Comparison of ENCODE assay signal across 1 cellular context in the genomic region with DNA sequence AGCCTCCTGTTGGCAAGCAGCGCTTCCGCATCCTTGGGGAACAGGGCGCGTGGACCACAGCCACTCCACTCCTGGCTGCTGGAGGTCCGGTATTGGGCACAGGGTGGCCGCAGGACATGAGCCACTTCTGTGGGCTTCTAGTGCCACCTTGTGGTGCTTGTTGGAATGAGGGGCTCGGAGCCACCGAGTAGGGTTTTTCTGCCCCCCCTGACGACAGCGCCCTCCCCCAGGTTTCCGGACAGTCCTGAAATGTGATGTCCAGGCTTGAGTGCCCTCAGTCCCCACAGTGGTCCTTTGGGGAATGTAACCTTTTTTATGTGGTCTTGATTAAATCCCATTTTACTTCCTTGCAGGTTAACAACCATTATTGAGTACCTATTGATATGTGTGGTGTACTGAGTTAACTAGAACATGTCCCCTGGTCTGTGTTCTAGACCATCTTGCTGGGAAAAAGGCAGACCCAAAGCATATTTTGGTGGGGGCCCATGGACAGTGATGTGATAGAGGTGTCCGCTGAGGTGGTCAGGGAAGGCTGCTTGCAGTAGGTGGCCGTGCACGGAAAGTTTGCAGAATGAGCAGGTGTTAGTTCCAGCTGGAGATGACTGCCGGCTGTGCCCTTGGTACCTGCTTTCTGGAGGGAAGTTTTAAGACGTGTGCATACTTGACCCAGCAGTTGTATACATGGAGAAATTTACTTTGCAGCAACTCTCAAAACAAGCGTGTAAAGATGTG.
A peak's percentile ranks its signal among the peaks of the same experiment; 100 is the strongest.
TF ChIP-seq lines count a peak whose summit lies in the region.

No MANE protein-coding gene starts in this region.

TF ChIP-seq in HepG2, 621 proteins besides CTCF, POLR2A, EP300 and RAD21 (continued from another document and continues in another):
- TF ChIP-seq, protein P1, sequence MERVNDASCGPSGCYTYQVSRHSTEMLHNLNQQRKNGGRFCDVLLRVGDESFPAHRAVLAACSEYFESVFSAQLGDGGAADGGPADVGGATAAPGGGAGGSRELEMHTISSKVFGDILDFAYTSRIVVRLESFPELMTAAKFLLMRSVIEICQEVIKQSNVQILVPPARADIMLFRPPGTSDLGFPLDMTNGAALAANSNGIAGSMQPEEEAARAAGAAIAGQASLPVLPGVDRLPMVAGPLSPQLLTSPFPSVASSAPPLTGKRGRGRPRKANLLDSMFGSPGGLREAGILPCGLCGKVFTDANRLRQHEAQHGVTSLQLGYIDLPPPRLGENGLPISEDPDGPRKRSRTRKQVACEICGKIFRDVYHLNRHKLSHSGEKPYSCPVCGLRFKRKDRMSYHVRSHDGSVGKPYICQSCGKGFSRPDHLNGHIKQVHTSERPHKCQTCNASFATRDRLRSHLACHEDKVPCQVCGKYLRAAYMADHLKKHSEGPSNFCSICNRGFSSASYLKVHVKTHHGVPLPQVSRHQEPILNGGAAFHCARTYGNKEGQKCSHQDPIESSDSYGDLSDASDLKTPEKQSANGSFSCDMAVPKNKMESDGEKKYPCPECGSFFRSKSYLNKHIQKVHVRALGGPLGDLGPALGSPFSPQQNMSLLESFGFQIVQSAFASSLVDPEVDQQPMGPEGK (CRISPR knock-in tag; IDR thresholded peaks at IDR 0.05), result peak; percentile 99
- TF ChIP-seq MYC (CRISPR knock-in tag; IDR thresholded peaks at IDR 0.05; ENCODE audit: borderline replicate concordance), result peak; percentile 18; the same call in 1 of the 2 replicates
- no peak for TF ChIP-seq ZEB1 (IDR thresholded peaks at IDR 0.05; ENCODE audit: insufficient replicate concordance, low read depth)
- TF ChIP-seq, protein P2, sequence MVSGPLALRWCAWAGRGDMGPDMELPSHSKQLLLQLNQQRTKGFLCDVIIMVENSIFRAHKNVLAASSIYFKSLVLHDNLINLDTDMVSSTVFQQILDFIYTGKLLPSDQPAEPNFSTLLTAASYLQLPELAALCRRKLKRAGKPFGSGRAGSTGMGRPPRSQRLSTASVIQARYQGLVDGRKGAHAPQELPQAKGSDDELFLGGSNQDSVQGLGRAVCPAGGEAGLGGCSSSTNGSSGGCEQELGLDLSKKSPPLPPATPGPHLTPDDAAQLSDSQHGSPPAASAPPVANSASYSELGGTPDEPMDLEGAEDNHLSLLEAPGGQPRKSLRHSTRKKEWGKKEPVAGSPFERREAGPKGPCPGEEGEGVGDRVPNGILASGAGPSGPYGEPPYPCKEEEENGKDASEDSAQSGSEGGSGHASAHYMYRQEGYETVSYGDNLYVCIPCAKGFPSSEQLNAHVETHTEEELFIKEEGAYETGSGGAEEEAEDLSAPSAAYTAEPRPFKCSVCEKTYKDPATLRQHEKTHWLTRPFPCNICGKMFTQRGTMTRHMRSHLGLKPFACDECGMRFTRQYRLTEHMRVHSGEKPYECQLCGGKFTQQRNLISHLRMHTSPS (CRISPR knock-in tag; IDR thresholded peaks at IDR 0.05; ENCODE audit: low read depth), result no peak
- TF ChIP-seq ZNF282 (IDR thresholded peaks at IDR 0.05; ENCODE audit: partially characterized antibody), result no peak
- TF ChIP-seq TBX2 (CRISPR knock-in tag; IDR thresholded peaks at IDR 0.05; ENCODE audit: borderline replicate concordance), result 0 out of 2 replicates have a peak, but pooled peaks have one; percentile 9
- TF ChIP-seq, protein P3, sequence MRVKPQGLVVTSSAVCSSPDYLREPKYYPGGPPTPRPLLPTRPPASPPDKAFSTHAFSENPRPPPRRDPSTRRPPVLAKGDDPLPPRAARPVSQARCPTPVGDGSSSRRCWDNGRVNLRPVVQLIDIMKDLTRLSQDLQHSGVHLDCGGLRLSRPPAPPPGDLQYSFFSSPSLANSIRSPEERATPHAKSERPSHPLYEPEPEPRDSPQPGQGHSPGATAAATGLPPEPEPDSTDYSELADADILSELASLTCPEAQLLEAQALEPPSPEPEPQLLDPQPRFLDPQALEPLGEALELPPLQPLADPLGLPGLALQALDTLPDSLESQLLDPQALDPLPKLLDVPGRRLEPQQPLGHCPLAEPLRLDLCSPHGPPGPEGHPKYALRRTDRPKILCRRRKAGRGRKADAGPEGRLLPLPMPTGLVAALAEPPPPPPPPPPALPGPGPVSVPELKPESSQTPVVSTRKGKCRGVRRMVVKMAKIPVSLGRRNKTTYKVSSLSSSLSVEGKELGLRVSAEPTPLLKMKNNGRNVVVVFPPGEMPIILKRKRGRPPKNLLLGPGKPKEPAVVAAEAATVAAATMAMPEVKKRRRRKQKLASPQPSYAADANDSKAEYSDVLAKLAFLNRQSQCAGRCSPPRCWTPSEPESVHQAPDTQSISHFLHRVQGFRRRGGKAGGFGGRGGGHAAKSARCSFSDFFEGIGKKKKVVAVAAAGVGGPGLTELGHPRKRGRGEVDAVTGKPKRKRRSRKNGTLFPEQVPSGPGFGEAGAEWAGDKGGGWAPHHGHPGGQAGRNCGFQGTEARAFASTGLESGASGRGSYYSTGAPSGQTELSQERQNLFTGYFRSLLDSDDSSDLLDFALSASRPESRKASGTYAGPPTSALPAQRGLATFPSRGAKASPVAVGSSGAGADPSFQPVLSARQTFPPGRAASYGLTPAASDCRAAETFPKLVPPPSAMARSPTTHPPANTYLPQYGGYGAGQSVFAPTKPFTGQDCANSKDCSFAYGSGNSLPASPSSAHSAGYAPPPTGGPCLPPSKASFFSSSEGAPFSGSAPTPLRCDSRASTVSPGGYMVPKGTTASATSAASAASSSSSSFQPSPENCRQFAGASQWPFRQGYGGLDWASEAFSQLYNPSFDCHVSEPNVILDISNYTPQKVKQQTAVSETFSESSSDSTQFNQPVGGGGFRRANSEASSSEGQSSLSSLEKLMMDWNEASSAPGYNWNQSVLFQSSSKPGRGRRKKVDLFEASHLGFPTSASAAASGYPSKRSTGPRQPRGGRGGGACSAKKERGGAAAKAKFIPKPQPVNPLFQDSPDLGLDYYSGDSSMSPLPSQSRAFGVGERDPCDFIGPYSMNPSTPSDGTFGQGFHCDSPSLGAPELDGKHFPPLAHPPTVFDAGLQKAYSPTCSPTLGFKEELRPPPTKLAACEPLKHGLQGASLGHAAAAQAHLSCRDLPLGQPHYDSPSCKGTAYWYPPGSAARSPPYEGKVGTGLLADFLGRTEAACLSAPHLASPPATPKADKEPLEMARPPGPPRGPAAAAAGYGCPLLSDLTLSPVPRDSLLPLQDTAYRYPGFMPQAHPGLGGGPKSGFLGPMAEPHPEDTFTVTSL (CRISPR knock-in tag; IDR thresholded peaks at IDR 0.05; ENCODE audit: borderline replicate concordance), result 0 out of 2 replicates have a peak, but pooled peaks have one; percentile 18
- TF ChIP-seq SPEN (CRISPR knock-in tag; IDR thresholded peaks at IDR 0.05; ENCODE audit: low read depth), result no peak
- 0 out of 2 replicates have a peak, but pooled peaks have one; percentile 22 for TF ChIP-seq ZNF614 (CRISPR knock-in tag; IDR thresholded peaks at IDR 0.05; ENCODE audit: borderline replicate concordance)
- TF ChIP-seq TEAD3 (CRISPR knock-in tag; optimal IDR thresholded peaks at IDR 0.05; ENCODE audit: borderline replicate concordance), result peak; percentile 94
- TF ChIP-seq SMARCC2 (IDR thresholded peaks at IDR 0.05), result no peak
- TF ChIP-seq DR1 (CRISPR knock-in tag; IDR thresholded peaks at IDR 0.05), result 0 out of 2 replicates have a peak, but pooled peaks have one; percentile 33
- TF ChIP-seq, protein P4, sequence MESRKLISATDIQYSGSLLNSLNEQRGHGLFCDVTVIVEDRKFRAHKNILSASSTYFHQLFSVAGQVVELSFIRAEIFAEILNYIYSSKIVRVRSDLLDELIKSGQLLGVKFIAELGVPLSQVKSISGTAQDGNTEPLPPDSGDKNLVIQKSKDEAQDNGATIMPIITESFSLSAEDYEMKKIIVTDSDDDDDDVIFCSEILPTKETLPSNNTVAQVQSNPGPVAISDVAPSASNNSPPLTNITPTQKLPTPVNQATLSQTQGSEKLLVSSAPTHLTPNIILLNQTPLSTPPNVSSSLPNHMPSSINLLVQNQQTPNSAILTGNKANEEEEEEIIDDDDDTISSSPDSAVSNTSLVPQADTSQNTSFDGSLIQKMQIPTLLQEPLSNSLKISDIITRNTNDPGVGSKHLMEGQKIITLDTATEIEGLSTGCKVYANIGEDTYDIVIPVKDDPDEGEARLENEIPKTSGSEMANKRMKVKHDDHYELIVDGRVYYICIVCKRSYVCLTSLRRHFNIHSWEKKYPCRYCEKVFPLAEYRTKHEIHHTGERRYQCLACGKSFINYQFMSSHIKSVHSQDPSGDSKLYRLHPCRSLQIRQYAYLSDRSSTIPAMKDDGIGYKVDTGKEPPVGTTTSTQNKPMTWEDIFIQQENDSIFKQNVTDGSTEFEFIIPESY (CRISPR knock-in tag; IDR thresholded peaks at IDR 0.05), result peak; percentile 88
- peak; percentile 81 for TF ChIP-seq ZNF331 (CRISPR knock-in tag; IDR thresholded peaks at IDR 0.05)
- 0 out of 2 replicates have a peak, but pooled peaks have one; percentile 20 for TF ChIP-seq SOX5 (CRISPR knock-in tag; IDR thresholded peaks at IDR 0.05; ENCODE audit: borderline replicate concordance)
- TF ChIP-seq ZBTB7B (CRISPR knock-in tag; IDR thresholded peaks at IDR 0.05), result peak; percentile 74
- 0 out of 2 replicates have a peak, but pooled peaks have one; percentile 25 for TF ChIP-seq HOXA5 (CRISPR knock-in tag; IDR thresholded peaks at IDR 0.05)
- no peak for TF ChIP-seq ZNF383 (CRISPR knock-in tag; IDR thresholded peaks at IDR 0.05; ENCODE audit: borderline replicate concordance)
- TF ChIP-seq MED8 (CRISPR knock-in tag; IDR thresholded peaks at IDR 0.05; ENCODE audit: insufficient replicate concordance), result peak; percentile 59
- no peak for TF ChIP-seq ZBTB1 (CRISPR knock-in tag; IDR thresholded peaks at IDR 0.05; ENCODE audit: borderline replicate concordance)
- peak; percentile 32; the same call in 1 of the 2 replicates for TF ChIP-seq ZNF772 (CRISPR knock-in tag; IDR thresholded peaks at IDR 0.05)
- TF ChIP-seq STAG1 (CRISPR knock-in tag; IDR thresholded peaks at IDR 0.05), result peak; percentile 99
- TF ChIP-seq ZFAT (CRISPR knock-in tag; conservative IDR thresholded peaks at IDR 0.05), result no peak
- no peak for TF ChIP-seq ARNTL (CRISPR knock-in tag; IDR thresholded peaks at IDR 0.05)
- no peak for TF ChIP-seq POLR2AphosphoS5 (IDR thresholded peaks at IDR 0.05; ENCODE audit: low read depth, low read length)
- 0 out of 2 replicates have a peak, but pooled peaks have one; percentile 43 for TF ChIP-seq ZNF256 (CRISPR knock-in tag; conservative IDR thresholded peaks at IDR 0.05)
- TF ChIP-seq GATAD2A (CRISPR knock-in tag; IDR thresholded peaks at IDR 0.05), result peak; percentile 47
- TF ChIP-seq ZIK1 (CRISPR knock-in tag; IDR thresholded peaks at IDR 0.05; ENCODE audit: borderline replicate concordance, low read depth), result no peak
- peak; percentile 21 for TF ChIP-seq TBL1XR1 (IDR thresholded peaks at IDR 0.05; ENCODE audit: borderline replicate concordance, low read length, partially characterized antibody)
- TF ChIP-seq RBM22 (optimal IDR thresholded peaks at IDR 0.05; ENCODE audit: low read length), result no peak
- TF ChIP-seq FOXA3 (CRISPR knock-in tag; IDR thresholded peaks at IDR 0.05), result peak; percentile 23; the same call in 1 of the 2 replicates
- TF ChIP-seq ZNF235 (CRISPR knock-in tag; IDR thresholded peaks at IDR 0.05; ENCODE audit: borderline replicate concordance), result 0 out of 2 replicates have a peak, but pooled peaks have one; percentile 59
- 0 out of 2 replicates have a peak, but pooled peaks have one; percentile 15 for TF ChIP-seq ZNF598 (CRISPR knock-in tag; IDR thresholded peaks at IDR 0.05; ENCODE audit: borderline replicate concordance)
- TF ChIP-seq, protein P5, sequence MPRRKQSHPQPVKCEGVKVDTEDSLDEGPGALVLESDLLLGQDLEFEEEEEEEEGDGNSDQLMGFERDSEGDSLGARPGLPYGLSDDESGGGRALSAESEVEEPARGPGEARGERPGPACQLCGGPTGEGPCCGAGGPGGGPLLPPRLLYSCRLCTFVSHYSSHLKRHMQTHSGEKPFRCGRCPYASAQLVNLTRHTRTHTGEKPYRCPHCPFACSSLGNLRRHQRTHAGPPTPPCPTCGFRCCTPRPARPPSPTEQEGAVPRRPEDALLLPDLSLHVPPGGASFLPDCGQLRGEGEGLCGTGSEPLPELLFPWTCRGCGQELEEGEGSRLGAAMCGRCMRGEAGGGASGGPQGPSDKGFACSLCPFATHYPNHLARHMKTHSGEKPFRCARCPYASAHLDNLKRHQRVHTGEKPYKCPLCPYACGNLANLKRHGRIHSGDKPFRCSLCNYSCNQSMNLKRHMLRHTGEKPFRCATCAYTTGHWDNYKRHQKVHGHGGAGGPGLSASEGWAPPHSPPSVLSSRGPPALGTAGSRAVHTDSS (CRISPR knock-in tag; conservative IDR thresholded peaks at IDR 0.05), result 0 out of 2 replicates have a peak, but pooled peaks have one; percentile 16
- peak; percentile 48; the same call in 1 of the 2 replicates for TF ChIP-seq POGZ (CRISPR knock-in tag; IDR thresholded peaks at IDR 0.05)
- TF ChIP-seq HIVEP1 (CRISPR knock-in tag; IDR thresholded peaks at IDR 0.05), result peak; percentile 85
- TF ChIP-seq ZNF567 (CRISPR knock-in tag; IDR thresholded peaks at IDR 0.05; ENCODE audit: borderline replicate concordance), result peak; percentile 84; the same call in 1 of the 2 replicates
- TF ChIP-seq ZNF350 (CRISPR knock-in tag; IDR thresholded peaks at IDR 0.05; ENCODE audit: borderline replicate concordance, low read depth), result peak; percentile 80; the same call in 1 of the 2 replicates
- peak; percentile 81 for TF ChIP-seq ZNF619 (CRISPR knock-in tag; IDR thresholded peaks at IDR 0.05)
- no peak for TF ChIP-seq SIX4 (CRISPR knock-in tag; IDR thresholded peaks at IDR 0.05)
- no peak for TF ChIP-seq NONO (IDR thresholded peaks at IDR 0.05)
- peak; percentile 49; the same call in 1 of the 2 replicates for TF ChIP-seq NONO (CRISPR knock-in tag; conservative IDR thresholded peaks at IDR 0.05)
- TF ChIP-seq DPF2 (CRISPR knock-in tag; IDR thresholded peaks at IDR 0.05; ENCODE audit: borderline replicate concordance, low read depth), result no peak
- TF ChIP-seq, protein P6, sequence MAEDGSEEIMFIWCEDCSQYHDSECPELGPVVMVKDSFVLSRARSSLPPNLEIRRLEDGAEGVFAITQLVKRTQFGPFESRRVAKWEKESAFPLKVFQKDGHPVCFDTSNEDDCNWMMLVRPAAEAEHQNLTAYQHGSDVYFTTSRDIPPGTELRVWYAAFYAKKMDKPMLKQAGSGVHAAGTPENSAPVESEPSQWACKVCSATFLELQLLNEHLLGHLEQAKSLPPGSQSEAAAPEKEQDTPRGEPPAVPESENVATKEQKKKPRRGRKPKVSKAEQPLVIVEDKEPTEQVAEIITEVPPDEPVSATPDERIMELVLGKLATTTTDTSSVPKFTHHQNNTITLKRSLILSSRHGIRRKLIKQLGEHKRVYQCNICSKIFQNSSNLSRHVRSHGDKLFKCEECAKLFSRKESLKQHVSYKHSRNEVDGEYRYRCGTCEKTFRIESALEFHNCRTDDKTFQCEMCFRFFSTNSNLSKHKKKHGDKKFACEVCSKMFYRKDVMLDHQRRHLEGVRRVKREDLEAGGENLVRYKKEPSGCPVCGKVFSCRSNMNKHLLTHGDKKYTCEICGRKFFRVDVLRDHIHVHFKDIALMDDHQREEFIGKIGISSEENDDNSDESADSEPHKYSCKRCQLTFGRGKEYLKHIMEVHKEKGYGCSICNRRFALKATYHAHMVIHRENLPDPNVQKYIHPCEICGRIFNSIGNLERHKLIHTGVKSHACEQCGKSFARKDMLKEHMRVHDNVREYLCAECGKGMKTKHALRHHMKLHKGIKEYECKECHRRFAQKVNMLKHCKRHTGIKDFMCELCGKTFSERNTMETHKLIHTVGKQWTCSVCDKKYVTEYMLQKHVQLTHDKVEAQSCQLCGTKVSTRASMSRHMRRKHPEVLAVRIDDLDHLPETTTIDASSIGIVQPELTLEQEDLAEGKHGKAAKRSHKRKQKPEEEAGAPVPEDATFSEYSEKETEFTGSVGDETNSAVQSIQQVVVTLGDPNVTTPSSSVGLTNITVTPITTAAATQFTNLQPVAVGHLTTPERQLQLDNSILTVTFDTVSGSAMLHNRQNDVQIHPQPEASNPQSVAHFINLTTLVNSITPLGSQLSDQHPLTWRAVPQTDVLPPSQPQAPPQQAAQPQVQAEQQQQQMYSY (CRISPR knock-in tag; IDR thresholded peaks at IDR 0.05), result 0 out of 2 replicates have a peak, but pooled peaks have one; percentile 53
- peak; percentile 30; the same call in 1 of the 2 replicates for TF ChIP-seq ETV5 (CRISPR knock-in tag; IDR thresholded peaks at IDR 0.05; ENCODE audit: borderline replicate concordance)
- no peak for TF ChIP-seq ZNF317 (CRISPR knock-in tag; IDR thresholded peaks at IDR 0.05)
